Comparison of ENCODE assay signal across 16 cellular contexts in the genomic region with DNA sequence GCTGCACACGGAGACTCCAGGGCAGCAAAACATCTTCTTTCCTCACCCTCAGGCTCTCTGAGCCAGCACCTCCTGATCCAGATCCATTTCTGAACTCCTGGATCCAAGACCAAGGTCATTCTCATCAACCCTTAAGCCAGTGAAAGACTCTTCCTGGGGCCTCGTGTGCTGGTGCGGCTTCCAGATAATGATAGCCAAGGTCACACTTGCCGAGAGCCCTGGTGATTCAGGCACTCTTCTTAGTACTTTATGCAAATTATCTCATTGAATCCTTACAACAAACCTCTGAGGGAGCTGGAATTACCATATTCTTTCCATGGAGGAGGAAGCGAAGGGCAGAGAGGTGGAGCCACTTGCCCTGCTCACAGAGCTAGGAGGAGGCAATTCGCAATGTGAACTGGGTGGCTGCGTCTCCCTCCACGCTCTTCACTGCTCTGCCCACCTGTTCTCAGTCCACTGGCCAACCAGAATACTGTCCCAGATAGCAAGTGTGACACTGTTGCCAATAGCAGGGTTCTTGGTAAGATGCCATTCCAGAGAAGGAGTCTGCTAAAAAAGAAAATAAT.
"Had no signal": no experiment of that assay in that cellular context is flagged by ENCODE, and none has a peak within 500 bp of the region (broad histone marks: within the 10 kb centered on the region; RNA-seq: fewer than 3 reads in every experiment).

No MANE protein-coding gene starts in this region.

- H3K9me3 ChIP-seq: mucosa of descending colon, pancreas, right lobe of liver, upper lobe of right lung had no signal

- H3K27me3 ChIP-seq: cardiac muscle cell, hepatocyte, pancreas, right lobe of liver, upper lobe of right lung had no signal

- H2AFZ ChIP-seq: hepatocyte had no signal

- H3K36me3 ChIP-seq: cardiac muscle cell, pancreas, right lobe of liver, upper lobe of right lung had no signal

- H3K4me1 ChIP-seq: pancreas, right lobe of liver, upper lobe of right lung had no signal

- H3K79me2 ChIP-seq: hepatocyte had no signal

- DNase-seq: activated CD4-positive, alpha-beta T cell treated with anti-CD3 and anti-CD28 coated beads for 36 hours; activated CD4-positive, alpha-beta T cell treated with anti-CD3 and anti-CD28 coated beads, Interleukin-2, amount 50 U/mL, for 48 hours; amniotic stem cell; effector memory CD8-positive, alpha-beta T cell; left ventricle myocardium superior; mucosa of descending colon; naive thymus-derived CD8-positive, alpha-beta T cell; pancreas; right lobe of liver; stimulated activated CD4-positive, alpha-beta T cell treated with anti-CD3 and anti-CD28 coated beads, Interleukin-4, amount 100 ng/mL, for 1 hour; SW 1271; T-helper 2 cell; upper lobe of right lung had no signal

- H3K4me3 ChIP-seq: cardiac muscle cell, hepatocyte, mucosa of descending colon, pancreas, right lobe of liver, smooth muscle cell, upper lobe of right lung had no signal

- H3K27ac ChIP-seq: cardiac muscle cell, hepatocyte, pancreas, right lobe of liver, upper lobe of right lung had no signal

- H3K4me2 ChIP-seq: hepatocyte, smooth muscle cell had no signal

- ATAC-seq: activated CD4-positive, alpha-beta T cell treated with anti-CD3 and anti-CD28 coated beads for 36 hours; effector memory CD8-positive, alpha-beta T cell; left ventricle myocardium superior; mucosa of descending colon; naive thymus-derived CD8-positive, alpha-beta T cell; pancreas; right lobe of liver; upper lobe of right lung had no signal
